ENCODE assay signal across 10 cellular contexts in genomic region chr11:69637601-69637955, GRCh38. TPM values are rescaled to one million over a fixed set of nuclear protein-coding genes. Genes with fewer than 3 reads are reported as not detected.
DNase-seq lines count a peak whose midpoint lies in the region; ATAC-seq and TF ChIP-seq lines count a peak whose summit lies in the region.
"Had no signal": no experiment of that assay in that cellular context is flagged by ENCODE, and none has a peak within 500 bp of the region (broad histone marks: within the 10 kb centered on the region; RNA-seq: fewer than 3 reads in every experiment).

No MANE protein-coding gene starts in this region.

- peak overlapping the region; percentile 12 for H3K9ac ChIP-seq in neural cell (ENCODE audit: low read length)

- no peaks in the 10 kb centered on the region for H3K79me2 ChIP-seq in neural cell (replicated peaks; ENCODE audit: insufficient read depth, low read length)

- POLR2A ChIA-PET in BJ (lab: Charles Lee): no interaction called here

- H3K9me2 ChIP-seq in neural cell (ENCODE audit: insufficient read depth, low read length): no peaks in the 10 kb centered on the region

- H3K4me2 ChIP-seq in neural cell (ENCODE audit: low read length): no peak overlapping the region

- CTCF ChIA-PET in BJ (lab: Yijun Ruan, JAX): no interaction called here

- H3K27ac ChIP-seq in neural cell (ENCODE audit: low read length): no peak overlapping the region

- H2AFZ ChIP-seq in neural cell (ENCODE audit: low read depth, low read length): no peak overlapping the region

- no peaks in the 10 kb centered on the region for H3K9me3 ChIP-seq in neural cell (ENCODE audit: low read length)
- no peaks in the 10 kb centered on the region for H3K9me3 ChIP-seq in BE2C

- H3K27me3 ChIP-seq in BJ (ENCODE audit: control insufficient read depth, insufficient read depth, low read length) (no peaks in the 10 kb centered on the region), neural cell (ENCODE audit: insufficient read depth, low read depth, low read length) (peaks cover 67% of the 10 kb centered on the region), BE2C (no peaks in the 10 kb centered on the region)

- no peaks in the 10 kb centered on the region for H3F3A ChIP-seq in neural cell (ENCODE audit: insufficient read depth, low read length, poor library complexity, severe bottlenecking)

- H3K4me1 ChIP-seq in BE2C: peaks cover 6% of the 10 kb centered on the region; the same call in 1 of the 2 replicates

- H3K4me3 ChIP-seq in BJ (ENCODE audit: low read depth, low read length): peak overlapping the region; percentile 42; the same call in 1 of the 2 replicates
- H3K4me3 ChIP-seq in epithelial cell of esophagus (ENCODE audit: low read length): peak overlapping the region; percentile 89
- H3K4me3 ChIP-seq in neural cell (ENCODE audit: low read length): peak overlapping the region; percentile 66
- no peak overlapping the region for H3K4me3 ChIP-seq in BE2C (ENCODE audit: low read depth, low read length)

- H3K9me3 Mint-ChIP-seq in IgD-negative memory B cell: no peaks in the 10 kb centered on the region
- H3K9me3 Mint-ChIP-seq in T-helper 2 cell treated with Interferon-gamma antibody and Interleukin-4, amounts not matched to agents 5 μg/mL and 100 μg/mL, for 36 hours: no peaks in the 10 kb centered on the region
- H3K9me3 Mint-ChIP-seq: activated T-helper 1 cell treated with anti-CD3 and anti-CD28 coated beads, Interleukin-12 subunit alpha, Interleukin-12 subunit beta, Interleukin-2, Interleukin-4 antibody, amounts not matched to agents 30 ng/mL and 10 ng/mL and 1 ng/mL, durations not matched to agents 14 hours and 24 hours and 36 hours had no signal

- H4K20me1 ChIP-seq in neural cell (ENCODE audit: insufficient read depth): no peaks in the 10 kb centered on the region

- peaks cover 7 to 22% (median 16%) of the 10 kb centered on the region in 3 donors for H3K4me1 Mint-ChIP-seq in IgD-negative memory B cell
- peaks cover 6% of the 10 kb centered on the region for H3K4me1 Mint-ChIP-seq in T-helper 2 cell treated with Interferon-gamma antibody and Interleukin-4, amounts not matched to agents 5 μg/mL and 100 μg/mL, for 36 hours (ENCODE audit: low read depth)

- peaks cover 44% of the 10 kb centered on the region for H3K27me3 Mint-ChIP-seq in IgD-negative memory B cell
- H3K27me3 Mint-ChIP-seq in T-helper 2 cell treated with Interferon-gamma antibody and Interleukin-4, amounts not matched to agents 5 μg/mL and 100 μg/mL, for 36 hours (ENCODE audit: low read depth): peaks cover 67% of the 10 kb centered on the region

- H3K4me3 Mint-ChIP-seq in IgD-negative memory B cell: peak overlapping the region in 3 of 4 donors; percentile 29 to 78 (median 70)
- H3K4me3 Mint-ChIP-seq in T-helper 2 cell treated with Interferon-gamma antibody and Interleukin-4, amounts not matched to agents 5 μg/mL and 100 μg/mL, for 36 hours: no peak overlapping the region
- H3K4me3 Mint-ChIP-seq: activated T-helper 1 cell treated with anti-CD3 and anti-CD28 coated beads, Interleukin-12 subunit alpha, Interleukin-12 subunit beta, Interleukin-2, Interleukin-4 antibody, amounts not matched to agents 30 ng/mL and 10 ng/mL and 1 ng/mL, durations not matched to agents 14 hours and 24 hours and 36 hours had no signal

- peak overlapping the region in 2 of 3 donors; percentile 28 to 59 for H3K27ac Mint-ChIP-seq in IgD-negative memory B cell
- no peak overlapping the region for H3K27ac Mint-ChIP-seq in T-helper 2 cell treated with Interferon-gamma antibody and Interleukin-4, amounts not matched to agents 5 μg/mL and 100 μg/mL, for 36 hours

- no peak for ATAC-seq in GM19035 (IDR thresholded peaks at IDR 0.05; ENCODE audit: unreplicated experiment)
- no peak for ATAC-seq in GM18858 (IDR thresholded peaks at IDR 0.05; ENCODE audit: unreplicated experiment)

- no peak for TF ChIP-seq EP300 in neural cell (conservative IDR thresholded peaks at IDR 0.05; ENCODE audit: poor library complexity, severe bottlenecking)

- no peaks in the 10 kb centered on the region for H3K36me3 ChIP-seq in BJ (ENCODE audit: control insufficient read depth, insufficient read depth, low read length)
- H3K36me3 ChIP-seq in neural cell (ENCODE audit: insufficient read depth, low read length): no peaks in the 10 kb centered on the region
- peaks cover 11% of the 10 kb centered on the region for H3K36me3 ChIP-seq in BE2C

- no peak for TF ChIP-seq RAD21 in neural cell (conservative IDR thresholded peaks at IDR 0.05)

- H3K36me3 Mint-ChIP-seq in IgD-negative memory B cell: peaks cover 1% of the 10 kb centered on the region
- no peaks in the 10 kb centered on the region for H3K36me3 Mint-ChIP-seq in T-helper 2 cell treated with Interferon-gamma antibody and Interleukin-4, amounts not matched to agents 5 μg/mL and 100 μg/mL, for 36 hours (ENCODE audit: low read depth)

- DNase-seq in BJ (ENCODE audit: low read depth) (no peak), epithelial cell of esophagus (ENCODE audit: low read depth) (no peak), BE2C (no peak)
- no peak for DNase-seq in T-helper 2 cell treated with Interferon-gamma antibody and Interleukin-4, amounts not matched to agents 5 μg/mL and 100 μg/mL, for 36 hours (ENCODE audit: low spot score)
- DNase-seq: NCI-H1048 had no signal

- TF ChIP-seq CTCF in BJ (IDR thresholded peaks at IDR 0.05; ENCODE audit: insufficient read depth, low read depth, low read length) (no peak), epithelial cell of esophagus (IDR thresholded peaks at IDR 0.05; ENCODE audit: insufficient read depth, low read depth, low read length, missing control alignments) (no peak), neural cell (IDR thresholded peaks at IDR 0.05; ENCODE audit: poor library complexity, severe bottlenecking) (no peak), BE2C (IDR thresholded peaks at IDR 0.05; ENCODE audit: low read depth, low read length) (no peak)

TF ChIP-seq in neural cell, 6 proteins besides CTCF, POLR2A, EP300 and RAD21:
- TF ChIP-seq POLR2AphosphoS5 (IDR thresholded peaks at IDR 0.05) (no peak), SMC3 (conservative IDR thresholded peaks at IDR 0.05; ENCODE audit: poor library complexity) (no peak), EZH2 (IDR thresholded peaks at IDR 0.05; ENCODE audit: borderline replicate concordance, insufficient read depth, low read length, poor library complexity, severe bottlenecking) (no peak), MXI1 (conservative IDR thresholded peaks at IDR 0.05; ENCODE audit: poor library complexity, severe bottlenecking) (no peak), TAF1 (IDR thresholded peaks at IDR 0.05; ENCODE audit: low read depth) (no peak)
- TF ChIP-seq, protein P1, sequence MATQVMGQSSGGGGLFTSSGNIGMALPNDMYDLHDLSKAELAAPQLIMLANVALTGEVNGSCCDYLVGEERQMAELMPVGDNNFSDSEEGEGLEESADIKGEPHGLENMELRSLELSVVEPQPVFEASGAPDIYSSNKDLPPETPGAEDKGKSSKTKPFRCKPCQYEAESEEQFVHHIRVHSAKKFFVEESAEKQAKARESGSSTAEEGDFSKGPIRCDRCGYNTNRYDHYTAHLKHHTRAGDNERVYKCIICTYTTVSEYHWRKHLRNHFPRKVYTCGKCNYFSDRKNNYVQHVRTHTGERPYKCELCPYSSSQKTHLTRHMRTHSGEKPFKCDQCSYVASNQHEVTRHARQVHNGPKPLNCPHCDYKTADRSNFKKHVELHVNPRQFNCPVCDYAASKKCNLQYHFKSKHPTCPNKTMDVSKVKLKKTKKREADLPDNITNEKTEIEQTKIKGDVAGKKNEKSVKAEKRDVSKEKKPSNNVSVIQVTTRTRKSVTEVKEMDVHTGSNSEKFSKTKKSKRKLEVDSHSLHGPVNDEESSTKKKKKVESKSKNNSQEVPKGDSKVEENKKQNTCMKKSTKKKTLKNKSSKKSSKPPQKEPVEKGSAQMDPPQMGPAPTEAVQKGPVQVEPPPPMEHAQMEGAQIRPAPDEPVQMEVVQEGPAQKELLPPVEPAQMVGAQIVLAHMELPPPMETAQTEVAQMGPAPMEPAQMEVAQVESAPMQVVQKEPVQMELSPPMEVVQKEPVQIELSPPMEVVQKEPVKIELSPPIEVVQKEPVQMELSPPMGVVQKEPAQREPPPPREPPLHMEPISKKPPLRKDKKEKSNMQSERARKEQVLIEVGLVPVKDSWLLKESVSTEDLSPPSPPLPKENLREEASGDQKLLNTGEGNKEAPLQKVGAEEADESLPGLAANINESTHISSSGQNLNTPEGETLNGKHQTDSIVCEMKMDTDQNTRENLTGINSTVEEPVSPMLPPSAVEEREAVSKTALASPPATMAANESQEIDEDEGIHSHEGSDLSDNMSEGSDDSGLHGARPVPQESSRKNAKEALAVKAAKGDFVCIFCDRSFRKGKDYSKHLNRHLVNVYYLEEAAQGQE (IDR thresholded peaks at IDR 0.05; ENCODE audit: borderline replicate concordance): no peak
TF ChIP-seq in neural cell: peak in this region for 0.

RNA-seq across cellular contexts. Expression of gene CCND1, which starts 3.4 kb away (rescaled TPM):
- polyA plus RNA-seq in BJ (2011; rRNA removed) (186 and 307 TPM in 2 replicates), IgD-negative memory B cell (9.6 TPM), neural cell (1.7 and 2.7 TPM in 2 replicates)
- 448 and 688 TPM in 2 replicates for polyA minus RNA-seq in BJ (2011; rRNA and poly(A)+ RNA removed)
- 4.1 and 5.7 TPM in 2 replicates for polyA minus RNA-seq in neural cell
- 802 TPM for polyA plus RNA-seq in BE2C (2012; ENCODE audit: insufficient read depth, insufficient read length, low read depth)

RNA-seq across cellular contexts. Expression of gene LTO1, which starts 37.6 kb away (rescaled TPM):
- polyA plus RNA-seq in BJ (2011; rRNA removed) (13.7 and 14.5 TPM in 2 replicates), IgD-negative memory B cell (14.0 TPM), neural cell (44.4 and 47.9 TPM in 2 replicates)
- 6.7 and 7.5 TPM in 2 replicates for polyA minus RNA-seq in BJ (2011; rRNA and poly(A)+ RNA removed)
- polyA minus RNA-seq in neural cell: 24.8 and 28.0 TPM in 2 replicates
- polyA plus RNA-seq in BE2C (2012; ENCODE audit: insufficient read depth, insufficient read length, low read depth): 186 TPM

Comparison
In these comparisons a context has a peak if more than half of its experiments do, and no peak if none do; other contexts are left out.
1. RNA of gene CCND1, which starts 3.4 kb away (polyA plus RNA-seq): 186 to 307 TPM in BJ; 9.6 TPM in IgD-negative memory B cell (single experiment) and 1.7 to 2.7 TPM in neural cell; every median in the first group is over 10 times any median in the second.